28 cellular contexts compared by ENCODE assay signal in the genomic region with DNA sequence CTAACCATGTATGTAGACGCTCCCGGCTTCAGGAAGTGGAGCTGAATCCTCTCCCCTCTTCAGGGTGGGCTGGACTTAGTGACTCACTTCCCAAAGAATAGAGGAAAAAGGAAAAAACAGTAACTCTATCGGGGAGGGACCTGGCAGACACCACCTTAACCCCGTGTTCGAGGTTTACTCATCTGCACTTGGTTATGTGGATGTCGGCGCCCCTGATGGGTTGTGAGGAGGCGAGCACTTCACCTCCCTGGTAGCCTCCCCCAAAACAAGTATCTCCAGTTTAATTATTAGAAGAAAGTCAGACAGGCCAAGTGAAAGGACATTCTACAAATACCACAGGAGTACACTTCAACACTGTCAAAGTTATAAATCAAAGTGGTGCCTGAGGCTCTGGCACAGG.
DNase-seq lines count a peak whose midpoint lies in the region; ATAC-seq, FAIRE-seq and TF ChIP-seq lines count a peak whose summit lies in the region.
"Had no signal": no experiment of that assay in that cellular context is flagged by ENCODE, and none has a peak within 500 bp of the region (broad histone marks: within the 10 kb centered on the region; RNA-seq: fewer than 3 reads in every experiment).

No MANE protein-coding gene starts in this region.

- POLR2A ChIA-PET in HepG2 (lab: Yijun Ruan, JAX) = no interaction called here

- no peak overlapping the region for H3K23ac ChIP-seq in mesenchymal stem cell (ENCODE audit: low read length in 2 of 2)

- H3K4me2 ChIP-seq in HepG2 (ENCODE audit: low read depth, low read length) = no peak overlapping the region
- no peak overlapping the region for H3K4me2 ChIP-seq in mesenchymal stem cell (ENCODE audit: low read length, poor library complexity, severe bottlenecking)
- H3K4me2 ChIP-seq: BLaER1 treated with 17β-estradiol and CSF1 and Interleukin-3, amounts not matched to agents 10 nM and 100 nM had no signal

- H3K27ac ChIP-seq in right lobe of liver = no peak overlapping the region
- no peak overlapping the region for H3K27ac ChIP-seq in HepG2 (ENCODE audit: extremely low read length, insufficient read depth, low read length)
- no peak overlapping the region for H3K27ac ChIP-seq in kidney (ENCODE audit: low read depth in 2 of 2, low read length in 2 of 2)
- H3K27ac ChIP-seq in upper lobe of right lung = no peak overlapping the region
- H3K27ac ChIP-seq in mesenchymal stem cell (ENCODE audit: low read length, poor library complexity, severe bottlenecking) = no peak overlapping the region
- H3K27ac ChIP-seq: BLaER1 treated with 17β-estradiol and CSF1 and Interleukin-3, amounts not matched to agents 10 nM and 100 nM; Peyer's patch had no signal

- H3K9ac ChIP-seq in HepG2 (ENCODE audit: insufficient read depth, low read depth, low read length) (no peak overlapping the region), kidney (ENCODE audit: low read length in 2 of 2) (no peak overlapping the region), mesenchymal stem cell (ENCODE audit: low read length) (no peak overlapping the region)
- H3K9ac ChIP-seq: BLaER1 treated with 17β-estradiol and CSF1 and Interleukin-3, amounts not matched to agents 10 nM and 100 nM had no signal

- H2AK5ac ChIP-seq in mesenchymal stem cell (ENCODE audit: low read length, severe bottlenecking) = no peak overlapping the region

- no peaks in the 10 kb centered on the region for H4K20me1 ChIP-seq in HepG2 (ENCODE audit: insufficient read depth, low read length)
- H4K20me1 ChIP-seq: BLaER1 treated with 17β-estradiol and CSF1 and Interleukin-3, amounts not matched to agents 10 nM and 100 nM had no signal

- H3K4me3 ChIP-seq in right lobe of liver (no peak overlapping the region), HepG2 (replicated peaks in 1 of 3; ENCODE audit: insufficient read depth in 1 of 3, low read depth in 2 of 3, low read length in 3 of 3) (no peak overlapping the region), kidney (ENCODE audit: low read length in 2 of 2) (no peak overlapping the region), upper lobe of right lung (no peak overlapping the region), mesenchymal stem cell (ENCODE audit: insufficient read depth in 1 of 2, low read depth in 1 of 2, low read length in 2 of 2) (no peak overlapping the region)
- H3K4me3 ChIP-seq: BLaER1 treated with 17β-estradiol and CSF1 and Interleukin-3, amounts not matched to agents 10 nM and 100 nM; K562; Peyer's patch had no signal

- TF ChIP-seq CTCF in right lobe of liver (IDR thresholded peaks at IDR 0.05) (no peak), HepG2 (CRISPR knock-in tag; IDR thresholded peaks at IDR 0.05) (no peak), kidney (IDR thresholded peaks at IDR 0.05; ENCODE audit: borderline replicate concordance, extremely low read depth, insufficient read depth) (no peak), upper lobe of right lung (IDR thresholded peaks at IDR 0.05) (no peak)

- no peak overlapping the region for H2BK15ac ChIP-seq in mesenchymal stem cell (ENCODE audit: low read depth, poor library complexity, severe bottlenecking)

- H2BK12ac ChIP-seq in mesenchymal stem cell (ENCODE audit: low read length in 2 of 2) = no peak overlapping the region

- no peak overlapping the region for H3K4ac ChIP-seq in mesenchymal stem cell (ENCODE audit: low read depth in 1 of 2, low read length in 2 of 2)

- DNase-seq in right lobe of liver (peak in 2 of 3 donors; percentile 2 to 19), HepG2 (ENCODE audit: low spot score) (no peak), kidney (peak; percentile 26), renal cortical epithelial cell (ENCODE audit: low read depth) (peak; percentile 10), upper lobe of right lung (peak; percentile 15), NK-92 (lab: John Stamatoyannopoulos, UW; ENCODE audit: unreplicated experiment) (no peak), mesenchymal stem cell (no peak)
- DNase-seq: AML-193, EL, GF-D8, Kasumi-1, NCI-H1092 treated with DMSO at 0.1 percent for 48 hours, NCI-H1436, NCI-H187, NCI-H2081 treated with DMSO at 0.1 percent for 48 hours, NCI-H2171, NCI-H226, NCI-H510A, NCI-H69, SHP77 treated with DMSO at 0.1 percent for 48 hours had no signal

- TF ChIP-seq EP300 in HepG2 (IDR thresholded peaks at IDR 0.05; ENCODE audit: low read depth in 2 of 2, low read length in 2 of 2) (no peak), HepG2 (CRISPR knock-in tag; IDR thresholded peaks at IDR 0.05; ENCODE audit: borderline replicate concordance) (no peak)

- ATAC-seq in right lobe of liver = peak in 1 of 4 donors; percentile 42
- ATAC-seq in HepG2 = no peak
- ATAC-seq in upper lobe of right lung = no peak
- no peak for ATAC-seq in HG02840 (IDR thresholded peaks at IDR 0.05; ENCODE audit: low FRiP score, unreplicated experiment)
- ATAC-seq: HCT116, K562 had no signal

- no peaks in the 10 kb centered on the region for H3K79me2 ChIP-seq in HepG2 (ENCODE audit: insufficient read depth, low read length)

- H3K9me3 ChIP-seq in right lobe of liver (no peaks in the 10 kb centered on the region), HepG2 (ENCODE audit: low read length) (no peaks in the 10 kb centered on the region), kidney (ENCODE audit: control insufficient read depth in 1 of 2, low read length in 2 of 2) (peaks cover 0 to 5% of the 10 kb centered on the region in 2 donors), upper lobe of right lung (no peaks in the 10 kb centered on the region), mesenchymal stem cell (ENCODE audit: control insufficient read depth, low read length) (peaks cover 14% of the 10 kb centered on the region)

- H3K36me3 ChIP-seq in right lobe of liver = no peaks in the 10 kb centered on the region
- no peaks in the 10 kb centered on the region for H3K36me3 ChIP-seq in HepG2 (replicated peaks in 1 of 2; ENCODE audit: control insufficient read depth in 1 of 2, insufficient read depth in 2 of 2, low read length in 2 of 2)
- H3K36me3 ChIP-seq in kidney (ENCODE audit: control insufficient read depth in 1 of 2, insufficient read depth in 2 of 2, low read length in 2 of 2) = no peaks in the 10 kb centered on the region
- no peaks in the 10 kb centered on the region for H3K36me3 ChIP-seq in upper lobe of right lung
- no peaks in the 10 kb centered on the region for H3K36me3 ChIP-seq in mesenchymal stem cell (ENCODE audit: control insufficient read depth in 1 of 2, insufficient read depth in 2 of 2, low read depth in 1 of 2, low read length in 2 of 2)
- H3K36me3 ChIP-seq: BLaER1 treated with 17β-estradiol and CSF1 and Interleukin-3, amounts not matched to agents 10 nM and 100 nM; Peyer's patch had no signal

- H3K4me1 ChIP-seq in right lobe of liver (no peaks in the 10 kb centered on the region), HepG2 (ENCODE audit: insufficient read depth, low read length) (no peaks in the 10 kb centered on the region), kidney (ENCODE audit: control insufficient read depth in 1 of 2, insufficient read depth in 1 of 2, low read depth in 1 of 2, low read length in 2 of 2) (peaks cover 0 to 2% of the 10 kb centered on the region in 2 donors), upper lobe of right lung (no peaks in the 10 kb centered on the region), mesenchymal stem cell (ENCODE audit: control insufficient read depth, insufficient read depth, low read depth, low read length) (no peaks in the 10 kb centered on the region)
- H3K4me1 ChIP-seq: Peyer's patch had no signal

- FAIRE-seq in HepG2 (lab: Jason Lieb, UNC) = no peak
- FAIRE-seq in kidney (lab: Jason Lieb, UNC) = no peak
- FAIRE-seq: A204.1, D721Med, GM12891, K562 had no signal

- H2AFZ ChIP-seq in HepG2 (ENCODE audit: low read length) (no peak overlapping the region), mesenchymal stem cell (ENCODE audit: low read depth, low read length) (no peak overlapping the region)

- H4K8ac ChIP-seq in mesenchymal stem cell (ENCODE audit: low read length) = no peak overlapping the region

- no peak overlapping the region for H4K91ac ChIP-seq in mesenchymal stem cell (ENCODE audit: low read length)

- WGBS in right lobe of liver (ENCODE audit: insufficient coverage, low coverage, low lambda C conversion rate, missing lambda C conversion rate) = 39% methylated on average over 5 of the region's 8 CpGs
- 17% methylated on average over 8 of the region's 8 CpGs for WGBS in HepG2 (ENCODE audit: low lambda C conversion rate)
- 66% methylated on average over 6 of the region's 8 CpGs for whole genome bisulfite sequencing in mesenchymal stem cell

- intact Hi-C loops in right lobe of liver (cut with DNase I) (no loop called here), HepG2 (cut with micrococcal nuclease; ENCODE audit: unreplicated experiment) (no loop called here), kidney (cut with DNase I) (no loop called here), upper lobe of right lung (cut with DNase I) (no loop called here)

- no peak overlapping the region for H2BK120ac ChIP-seq in mesenchymal stem cell (ENCODE audit: low read depth, low read length)

- TF ChIP-seq POLR2A in right lobe of liver (IDR thresholded peaks at IDR 0.05) (no peak), HepG2 (IDR thresholded peaks at IDR 0.05; ENCODE audit: insufficient read depth in 1 of 2, low read depth in 2 of 2, low read length in 2 of 2) (no peak)

- no peak overlapping the region for H3K18ac ChIP-seq in mesenchymal stem cell (ENCODE audit: low read depth in 1 of 2, low read length in 2 of 2)

- H2BK5ac ChIP-seq in mesenchymal stem cell (ENCODE audit: low read depth, low read length, poor library complexity, severe bottlenecking) = no peak overlapping the region

- BruUV-seq in HepG2 (replicated peaks; lab: Mats Ljungman, UMichigan) = no TSS peak

- H3K14ac ChIP-seq in mesenchymal stem cell (ENCODE audit: low read length in 2 of 2) = no peak overlapping the region

- no peak for TF ChIP-seq RAD21 in HepG2 (CRISPR knock-in tag; IDR thresholded peaks at IDR 0.05)

- CTCF ChIA-PET in HepG2 (lab: Yijun Ruan, JAX; ENCODE audit: low intra/inter-chr PET ratio, low total read pairs) = no interaction called here

- H3K27me3 ChIP-seq in right lobe of liver = no peaks in the 10 kb centered on the region
- peaks cover 0 to 7% of the 10 kb centered on the region in 2 experiments; a peak in 2 of 5 replicates for H3K27me3 ChIP-seq in HepG2 (ENCODE audit: control insufficient read depth in 1 of 2, insufficient read depth in 2 of 2, low read length in 2 of 2)
- H3K27me3 ChIP-seq in upper lobe of right lung = no peaks in the 10 kb centered on the region
- no peaks in the 10 kb centered on the region for H3K27me3 ChIP-seq in mesenchymal stem cell (ENCODE audit: control insufficient read depth in 1 of 2, insufficient read depth in 1 of 2, low read length in 2 of 2)
- H3K27me3 ChIP-seq: BLaER1 treated with 17β-estradiol and CSF1 and Interleukin-3, amounts not matched to agents 10 nM and 100 nM; Peyer's patch had no signal

- H3K79me1 ChIP-seq in mesenchymal stem cell (replicated peaks; ENCODE audit: low read length, poor library complexity, severe bottlenecking) = no peaks in the 10 kb centered on the region

- in situ Hi-C loops in HepG2 (cut with HindIII; ENCODE audit: extremely low pct_ligation_motif_present, low pct_unique_long_range_greater_than_20kb) = no loop called here

TF ChIP-seq in HepG2, 621 proteins besides CTCF, POLR2A, EP300 and RAD21 (continues in another document):
- TF ChIP-seq ETV5 (CRISPR knock-in tag; IDR thresholded peaks at IDR 0.05; ENCODE audit: borderline replicate concordance) (no peak), GABPA (IDR thresholded peaks at IDR 0.05; ENCODE audit: low read depth, low read length) (no peak), GABPA (CRISPR knock-in tag; IDR thresholded peaks at IDR 0.05; ENCODE audit: low read depth) (no peak)

Comparison
In these comparisons a context has a peak if more than half of its experiments do, and no peak if none do; other contexts are left out.
1. DNase-seq: peak in right lobe of liver (2 of 3), kidney (single experiment), renal cortical epithelial cell (single experiment) and upper lobe of right lung (single experiment); none in HepG2 (single experiment), NK-92 (single experiment) and mesenchymal stem cell (single experiment).